In the genomic region with DNA sequence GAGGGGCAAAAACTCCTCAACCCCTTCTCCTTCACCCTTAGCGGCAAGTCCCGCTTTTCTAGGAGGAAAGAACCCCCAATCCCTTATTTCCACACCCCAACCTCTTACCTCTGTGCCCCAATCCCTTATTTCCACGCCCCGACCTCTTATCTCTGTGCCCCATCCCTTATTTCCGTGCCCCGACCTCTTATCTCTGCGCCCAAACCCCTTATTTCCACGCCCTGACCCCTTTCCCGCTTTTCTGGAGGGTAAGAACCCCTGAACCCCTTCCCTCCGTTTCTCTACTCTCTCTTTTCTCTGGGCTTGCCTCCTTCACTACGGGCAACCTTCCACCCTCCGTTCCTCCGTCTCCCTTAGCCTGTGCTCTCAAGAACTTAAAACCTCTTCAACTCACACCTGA, we compare ENCODE assay signal across 19 cellular contexts. TPM values are rescaled to one million over a fixed set of nuclear protein-coding genes. Genes with fewer than 3 reads are reported as not detected.
"Had no signal": no experiment of that assay in that cellular context is flagged by ENCODE, and none has a peak within 500 bp of the region (broad histone marks: within the 10 kb centered on the region; RNA-seq: fewer than 3 reads in every experiment).

No MANE protein-coding gene starts in this region.

RNA-seq across cellular contexts. Expression of gene ART1, which starts 3.9 kb away (rescaled TPM):
- total RNA-seq: naive thymus-derived CD8-positive, alpha-beta T cell; natural killer cell treated with Interleukin-12 subunit alpha and Interleukin-12 subunit beta and Interleukin-15 and Interleukin-18, amount 100 ng/mL, for 72 hours; osteoblast; prostate gland; pulmonary artery endothelial cell; right atrium auricular region; sciatic nerve; smooth muscle cell; stomach; subcutaneous adipose tissue; temporal lobe; thoracic aorta; thyroid gland; urinary bladder; uterus had no signal
- polyA plus RNA-seq: naive thymus-derived CD8-positive, alpha-beta T cell; neural cell; ovary; smooth muscle cell; stomach; urinary bladder had no signal

RNA-seq across cellular contexts. Expression of gene ART5, which starts 7.1 kb away (rescaled TPM):
- total RNA-seq: naive thymus-derived CD8-positive, alpha-beta T cell; natural killer cell treated with Interleukin-12 subunit alpha and Interleukin-12 subunit beta and Interleukin-15 and Interleukin-18, amount 100 ng/mL, for 72 hours; pulmonary artery endothelial cell; stomach; subcutaneous adipose tissue; temporal lobe; thoracic aorta; tibial nerve; urinary bladder had no signal
- polyA plus RNA-seq: naive thymus-derived CD8-positive, alpha-beta T cell; neural cell had no signal

RNA-seq across cellular contexts. Expression of gene CHRNA10, which starts 22.3 kb away (rescaled TPM):
- total RNA-seq: occipital lobe had no signal
